8 cellular contexts compared by ENCODE assay signal in genomic region chr18:79506191-79507075, GRCh38.
DNase-seq lines count a peak whose midpoint lies in the region; ATAC-seq, FAIRE-seq and TF ChIP-seq lines count a peak whose summit lies in the region.

No MANE protein-coding gene starts in this region.

- peaks cover 32 to 60% (median 46%) of the 10 kb centered on the region in 3 donors for H3K4me1 Mint-ChIP-seq in CD8-positive, alpha-beta memory T cell

- no peak overlapping the region for H2BK120ac ChIP-seq in H1 (replicated peaks; ENCODE audit: low read depth, low read length)

- no peaks in the 10 kb centered on the region for H3K79me1 ChIP-seq in H1 (ENCODE audit: low read depth, low read length)

- WGBS in H1 (ENCODE audit: extremely low coverage in 1 of 2, insufficient coverage in 1 of 2, insufficient read length in 1 of 2, insufficient replicate concordance in 2 of 2, low coverage in 1 of 2, low lambda C conversion rate in 2 of 2, missing lambda C conversion rate in 1 of 2), 2 experiments: 82% methylated on average over 20 of the region's 20 CpGs; no CpG with 5 or more reads in 1 of the 2 experiments

- no peak overlapping the region for H2BK20ac ChIP-seq in H1 (ENCODE audit: low read length)

- no peaks in the 10 kb centered on the region for H3K9me3 ChIP-seq in CD8-positive, alpha-beta memory T cell (ENCODE audit: low read length)
- H3K9me3 ChIP-seq in Karpas-422 (ENCODE audit: low read length) (no peaks in the 10 kb centered on the region), H1 (ENCODE audit: insufficient read depth in 2 of 2, low read depth in 1 of 2, low read length in 1 of 2) (peaks cover 0 to 3% of the 10 kb centered on the region in 2 experiments; a peak in 1 of 4 replicates)

- no peak overlapping the region for H2AK5ac ChIP-seq in H1 (ENCODE audit: low read depth, low read length)

- no peak overlapping the region for H3K23ac ChIP-seq in H1 (ENCODE audit: insufficient read length)

- H4K8ac ChIP-seq in H1 (ENCODE audit: extremely low read depth, insufficient read depth, low read length): peak overlapping the region; percentile 80; the same call in 1 of the 2 replicates

- H3K4me3 ChIP-seq in CD8-positive, alpha-beta memory T cell (ENCODE audit: low read length): no peak overlapping the region
- H3K4me3 ChIP-seq in Karpas-422 (ENCODE audit: low read length): no peak overlapping the region
- H3K4me3 ChIP-seq in H1 (ENCODE audit: extremely low read depth in 1 of 4, insufficient read depth in 2 of 4, low read depth in 3 of 4, low read length in 4 of 4): no peak overlapping the region

- peak overlapping the region in 3 of 7 donors; percentile 24 to 53 (median 27) for H3K4me3 Mint-ChIP-seq in CD8-positive, alpha-beta memory T cell

- no peak for TF ChIP-seq RAD21 in H1 (IDR thresholded peaks at IDR 0.05 in 1 of 2, conservative IDR thresholded peaks at IDR 0.05 in 1 of 2; ENCODE audit: low read depth in 2 of 2, low read length in 2 of 2)

- H3K9ac ChIP-seq in Karpas-422 (ENCODE audit: low read length) (no peak overlapping the region), H1 (replicated peaks in 1 of 4; ENCODE audit: extremely low read depth in 1 of 4, low read depth in 3 of 4, low read length in 3 of 4) (no peak overlapping the region)

- H3K4me1 ChIP-seq in CD8-positive, alpha-beta memory T cell (ENCODE audit: insufficient read depth, low read length): peaks cover 40% of the 10 kb centered on the region
- peaks cover 12% of the 10 kb centered on the region for H3K4me1 ChIP-seq in Karpas-422 (ENCODE audit: low read length)
- H3K4me1 ChIP-seq in H1 (replicated peaks in 1 of 4; ENCODE audit: control insufficient read depth in 3 of 4, insufficient read depth in 4 of 4, low read length in 3 of 4): peaks cover 0 to 13% (median 9%) of the 10 kb centered on the region in 4 experiments; a peak in 5 of 7 replicates

- H2AFZ ChIP-seq in Karpas-422 (ENCODE audit: low read length) (no peak overlapping the region), H1 (ENCODE audit: low read length) (no peak overlapping the region)

- H3K27ac Mint-ChIP-seq in CD8-positive, alpha-beta memory T cell: peak overlapping the region; percentile 36 to 93 (median 80)

- no peak overlapping the region for H3K4ac ChIP-seq in H1 (replicated peaks; ENCODE audit: insufficient read length, low read depth, low read length)

- H3K14ac ChIP-seq in H1 (ENCODE audit: insufficient read length): no peak overlapping the region

- ATAC-seq in omental fat pad (ENCODE audit: low FRiP score) (peak; percentile 13), HG03045 (IDR thresholded peaks at IDR 0.05; ENCODE audit: unreplicated experiment) (no peak), GM21515 (IDR thresholded peaks at IDR 0.05; ENCODE audit: unreplicated experiment) (no peak)

- H3K9me2 ChIP-seq in Karpas-422 (replicated peaks; ENCODE audit: insufficient read depth, low read length): no peaks in the 10 kb centered on the region

- no peak overlapping the region for H2BK15ac ChIP-seq in H1 (ENCODE audit: low read length)

- no peak overlapping the region for H3K27ac ChIP-seq in CD8-positive, alpha-beta memory T cell (ENCODE audit: low read depth, low read length)
- peak overlapping the region; percentile 38 for H3K27ac ChIP-seq in Karpas-422 (ENCODE audit: low read length)
- H3K27ac ChIP-seq in H1 (ENCODE audit: low read depth, low read length): no peak overlapping the region

- H2BK12ac ChIP-seq in H1 (ENCODE audit: low read depth, low read length): no peak overlapping the region

- no peak overlapping the region for H4K5ac ChIP-seq in H1 (ENCODE audit: insufficient read length, low read depth, low read length)

- H2BK5ac ChIP-seq in H1 (ENCODE audit: low read depth, low read length): no peak overlapping the region

- H3K18ac ChIP-seq in H1 (ENCODE audit: extremely low read depth, low read length): no peak overlapping the region

- no peak overlapping the region for H3K56ac ChIP-seq in H1 (replicated peaks; ENCODE audit: insufficient read length, low read depth, low read length)

- POLR2A ChIA-PET in CD8-positive, alpha-beta memory T cell (lab: Charles Lee): interaction anchor here (1.0 to 1.4 kb wide), 2 partner anchors 100 to 105 kb away, joined by 3 to 4 read pairs; no protein-coding TSS in a partner anchor
- POLR2A ChIA-PET in H1 (lab: Charles Lee; ENCODE audit: partially characterized antibody): no interaction called here

- H3K27me3 Mint-ChIP-seq in CD8-positive, alpha-beta memory T cell: peaks cover 0 to 2% of the 10 kb centered on the region in 2 donors

- no peaks in the 10 kb centered on the region for H3K9me3 Mint-ChIP-seq in CD8-positive, alpha-beta memory T cell

- 0 out of 2 replicates have a peak, but pooled peaks cover 5% of the 10 kb centered on the region for H4K20me1 ChIP-seq in Karpas-422 (ENCODE audit: insufficient read depth, low read depth, low read length)
- no peaks in the 10 kb centered on the region for H4K20me1 ChIP-seq in H1 (replicated peaks in 1 of 2; ENCODE audit: control insufficient read depth in 1 of 2, insufficient read depth in 2 of 2, low read length in 2 of 2)

- TF ChIP-seq EP300 in H1 (IDR thresholded peaks at IDR 0.05; ENCODE audit: borderline replicate concordance in 1 of 2, low read depth in 2 of 2, low read length in 2 of 2): no peak

- no peaks in the 10 kb centered on the region for H3K27me3 ChIP-seq in CD8-positive, alpha-beta memory T cell (ENCODE audit: insufficient read depth, low read length, poor library complexity, severe bottlenecking)
- H3K27me3 ChIP-seq in Karpas-422 (ENCODE audit: low read length) (no peaks in the 10 kb centered on the region), H1 (replicated peaks in 1 of 4; ENCODE audit: control insufficient read depth in 3 of 4, extremely low read depth in 1 of 4, insufficient read depth in 3 of 4, low read length in 3 of 4) (peaks cover 0 to 15% (median 11%) of the 10 kb centered on the region in 4 experiments; a peak in 4 of 7 replicates)

- DNase-seq in CD8-positive, alpha-beta memory T cell: peak in 2 of 5 donors; percentile 41 to 45
- DNase-seq in Karpas-422: no peak
- DNase-seq in H1 (ENCODE audit: low read depth in 1 of 2, low spot score in 2 of 2): no peak
- peak; percentile 23 for DNase-seq in omental fat pad (ENCODE audit: low spot score)
- DNase-seq in LoVo (ENCODE audit: low spot score): no peak
- DNase-seq in HK-2 (ENCODE audit: unreplicated experiment): no peak

- no peaks in the 10 kb centered on the region for H3K23me2 ChIP-seq in H1 (ENCODE audit: low read depth, low read length)

- H4K91ac ChIP-seq in H1 (replicated peaks; ENCODE audit: insufficient read length, low read length): no peak overlapping the region

- TF ChIP-seq CTCF in H1 (IDR thresholded peaks at IDR 0.05; ENCODE audit: control extremely low read depth in 1 of 3, insufficient read depth in 1 of 3, low read depth in 1 of 3, low read length in 3 of 3) (no peak), omental fat pad (IDR thresholded peaks at IDR 0.05) (no peak)

- peaks cover 5 to 28% (median 6%) of the 10 kb centered on the region in 3 donors for H3K36me3 Mint-ChIP-seq in CD8-positive, alpha-beta memory T cell

- FAIRE-seq in H1 (lab: Jason Lieb, UNC): no peak

- H3K36me3 ChIP-seq in CD8-positive, alpha-beta memory T cell (ENCODE audit: insufficient read depth, low read length): no peaks in the 10 kb centered on the region
- 0 out of 2 replicates have a peak, but pooled peaks cover 5% of the 10 kb centered on the region for H3K36me3 ChIP-seq in Karpas-422 (ENCODE audit: insufficient read depth, low read length)
- no peaks in the 10 kb centered on the region for H3K36me3 ChIP-seq in H1 (ENCODE audit: control insufficient read depth in 2 of 4, insufficient read depth in 4 of 4, low read length in 3 of 4)

- TF ChIP-seq POLR2A in H1 (IDR thresholded peaks at IDR 0.05; ENCODE audit: control extremely low read depth in 1 of 2, low read depth in 2 of 2, low read length in 2 of 2): no peak

- H3K79me2 ChIP-seq in Karpas-422 (ENCODE audit: low read length): peaks cover 31% of the 10 kb centered on the region
- H3K79me2 ChIP-seq in H1 (ENCODE audit: control insufficient read depth in 1 of 2, insufficient read depth in 2 of 2, low read length in 2 of 2): no peaks in the 10 kb centered on the region

- CTCF ChIA-PET in CD8-positive, alpha-beta memory T cell (lab: Charles Lee): interaction anchor here (1.0 kb wide), 1 partner anchor 13 kb away, joined by 3 read pairs; no protein-coding TSS in a partner anchor
- CTCF ChIA-PET in H1 (lab: Charles Lee; ENCODE audit: partially characterized antibody): interaction anchor here (1.0 to 1.6 kb wide), 5 partner anchors 9 to 128 kb away, joined by 3 to 4 read pairs (median 3); no protein-coding TSS in a partner anchor

- H3K4me2 ChIP-seq in Karpas-422 (ENCODE audit: low read depth, low read length, poor library complexity, severe bottlenecking): no peak overlapping the region
- H3K4me2 ChIP-seq in H1 (ENCODE audit: insufficient read depth in 1 of 2, low read depth in 2 of 2, low read length in 2 of 2): peak overlapping the region in 1 of 2 experiments; percentile 26; a peak in 1 of 4 replicates

TF ChIP-seq in H1, 55 proteins besides CTCF, POLR2A, EP300 and RAD21:
- TF ChIP-seq RNF2 (IDR thresholded peaks at IDR 0.05; ENCODE audit: borderline replicate concordance, low read depth, low read length, missing control alignments, poor library complexity, severe bottlenecking) (no peak), HDAC6 (IDR thresholded peaks at IDR 0.05; ENCODE audit: low read depth, low read length) (no peak), POU5F1 (IDR thresholded peaks at IDR 0.05; ENCODE audit: low read depth, low read length) (no peak), RBBP5 (IDR thresholded peaks at IDR 0.05; ENCODE audit: borderline replicate concordance, low read depth, low read length) (no peak), SP2 (IDR thresholded peaks at IDR 0.05; ENCODE audit: low read length) (no peak), SP1 (IDR thresholded peaks at IDR 0.05; ENCODE audit: low read depth, low read length) (no peak), SRF (IDR thresholded peaks at IDR 0.05; ENCODE audit: low read depth, low read length) (no peak), KDM5A (IDR thresholded peaks at IDR 0.05; ENCODE audit: low read length) (no peak), BACH1 (IDR thresholded peaks at IDR 0.05; ENCODE audit: low read length) (no peak), SIRT6 (IDR thresholded peaks at IDR 0.05; ENCODE audit: low read length) (no peak), MAFK (IDR thresholded peaks at IDR 0.05; ENCODE audit: low read depth, low read length) (no peak), CBX5 (IDR thresholded peaks at IDR 0.05; ENCODE audit: low read depth, low read length) (no peak), GTF2F1 (IDR thresholded peaks at IDR 0.05; ENCODE audit: borderline replicate concordance, low read depth, low read length) (no peak), TEAD4 (IDR thresholded peaks at IDR 0.05; ENCODE audit: low read depth, low read length) (no peak), KDM4A (IDR thresholded peaks at IDR 0.05; ENCODE audit: low read depth, low read length, severe bottlenecking) (no peak), JUND (IDR thresholded peaks at IDR 0.05; ENCODE audit: low read length) (no peak)
